Comparison of ENCODE assay signal across 14 cellular contexts in genomic region chr19:7255119-7255518, GRCh38.
"Had no signal": no experiment of that assay in that cellular context is flagged by ENCODE, and none has a peak within 500 bp of the region (broad histone marks: within the 10 kb centered on the region; RNA-seq: fewer than 3 reads in every experiment).

No MANE protein-coding gene starts in this region.

- H3K27me3 ChIP-seq: esophagus squamous epithelium, neural progenitor cell, right atrium auricular region, tibial artery had no signal

- H2AFZ ChIP-seq: neural progenitor cell had no signal

- H3K4me2 ChIP-seq: neural progenitor cell had no signal

- H3K9ac ChIP-seq: neural progenitor cell had no signal

- H3K4me3 ChIP-seq: esophagus squamous epithelium, neural progenitor cell, right atrium auricular region, tibial artery had no signal

- H3K9me3 ChIP-seq: esophagus squamous epithelium, right atrium auricular region, tibial artery had no signal

- H3K27ac ChIP-seq: esophagus squamous epithelium, neural progenitor cell, right atrium auricular region, tibial artery had no signal

- DNase-seq: activated CD4-positive, alpha-beta memory T cell treated with anti-CD3 and anti-CD28 coated beads, Interleukin-2, amount 10 ng/mL, durations not matched to agents 7 days and 5 days; activated CD4-positive, alpha-beta T cell treated with anti-CD3 and anti-CD28 coated beads for 1 hour; activated CD8-positive, alpha-beta memory T cell treated with anti-CD3 and anti-CD28 coated beads, Interleukin-2, amount 50 U/mL, for 4 hours; activated gamma-delta T cell treated with Interleukin-2 at 50 U/mL for 16 hours; activated naive CD8-positive, alpha-beta T cell treated with anti-CD3 and anti-CD28 coated beads, Interleukin-2, amount 10 ng/mL, durations not matched to agents 7 days and 5 days; activated T-cell treated with anti-CD3 and anti-CD28 coated beads, Interleukin-2, amount 50 U/mL, for 72 hours; aorta; esophagus squamous epithelium; foreskin fibroblast; glutamatergic neuron; small intestine; tibial artery had no signal

- ATAC-seq: activated T-cell treated with anti-CD3 and anti-CD28 coated beads, Interleukin-2, amount 50 U/mL, for 72 hours had no signal

- H3K36me3 ChIP-seq: esophagus squamous epithelium, neural progenitor cell, right atrium auricular region, tibial artery had no signal

- H3K4me1 ChIP-seq: neural progenitor cell had no signal
